Comparison of ENCODE assay signal across 24 cellular contexts in the genomic region with DNA sequence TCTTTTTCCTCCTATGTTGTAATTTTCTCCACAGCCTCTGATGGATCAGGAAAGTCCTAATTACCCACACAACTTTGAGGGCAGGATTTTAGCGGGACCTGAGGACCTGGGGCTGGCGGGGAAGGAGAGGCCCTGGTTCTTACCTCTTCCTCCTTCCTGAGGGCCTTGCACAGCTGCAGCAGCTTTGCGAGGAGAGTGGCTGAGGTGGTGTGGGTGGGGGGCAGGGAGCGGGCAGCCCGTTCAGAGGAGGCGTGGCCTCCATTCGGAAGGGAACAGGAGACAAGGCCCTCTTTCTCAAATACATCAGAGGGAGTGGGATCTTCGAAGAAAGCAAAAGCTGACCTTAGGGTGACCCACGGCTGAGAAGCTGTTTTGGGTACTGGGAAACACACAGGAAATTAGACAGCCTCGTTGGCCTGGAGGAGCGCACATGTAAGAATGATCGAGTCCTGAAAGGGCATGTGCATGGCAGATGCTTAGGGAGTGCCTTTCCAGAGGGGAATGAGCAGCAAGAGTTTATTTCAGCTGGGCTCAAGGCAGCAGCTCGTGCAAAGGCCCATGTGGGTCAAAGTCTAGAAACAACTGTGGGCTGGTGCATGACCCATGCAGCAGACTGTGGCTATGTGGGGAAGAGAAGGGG.
A peak's percentile ranks its signal among the peaks of the same experiment; 100 is the strongest.
DNase-seq lines count a peak whose midpoint lies in the region; ATAC-seq and TF ChIP-seq lines count a peak whose summit lies in the region.
"Had no signal": no experiment of that assay in that cellular context is flagged by ENCODE, and none has a peak within 500 bp of the region (broad histone marks: within the 10 kb centered on the region; RNA-seq: fewer than 3 reads in every experiment).

No MANE protein-coding gene starts in this region.

- H3K4me1 Mint-ChIP-seq in activated naive CD8-positive, alpha-beta T cell treated with anti-CD3 and anti-CD28 coated beads, Interleukin-2, amount 50 U/mL, for 24 hours, result peaks cover 56% of the 10 kb centered on the region
- H3K4me1 Mint-ChIP-seq: naive B cell had no signal

- no peaks in the 10 kb centered on the region for H3K9me3 Mint-ChIP-seq in activated naive CD8-positive, alpha-beta T cell treated with anti-CD3 and anti-CD28 coated beads, Interleukin-2, amount 50 U/mL, for 24 hours
- H3K9me3 Mint-ChIP-seq: activated naive CD4-positive, alpha-beta T cell treated with anti-CD3 and anti-CD28 coated beads, Interleukin-2, amount 50 U/mL, for 72 hours; H9; naive B cell had no signal

- peaks cover 2% of the 10 kb centered on the region for H3K27me3 Mint-ChIP-seq in activated naive CD8-positive, alpha-beta T cell treated with anti-CD3 and anti-CD28 coated beads, Interleukin-2, amount 50 U/mL, for 24 hours

- H3K27ac Mint-ChIP-seq in activated naive CD8-positive, alpha-beta T cell treated with anti-CD3 and anti-CD28 coated beads, Interleukin-2, amount 50 U/mL, for 24 hours, result peak overlapping the region; percentile 79
- H3K27ac Mint-ChIP-seq: H9 had no signal

- H3K4me3 Mint-ChIP-seq in activated naive CD8-positive, alpha-beta T cell treated with anti-CD3 and anti-CD28 coated beads, Interleukin-2, amount 50 U/mL, for 24 hours, result no peak overlapping the region
- H3K4me3 Mint-ChIP-seq: H9, naive B cell had no signal

- no peak overlapping the region for H3K4me3 ChIP-seq in AG10803 (ENCODE audit: low read length)
- no peak overlapping the region for H3K4me3 ChIP-seq in HFF-Myc (replicated peaks; ENCODE audit: low read depth, low read length)
- H3K4me3 ChIP-seq: cardiac muscle cell, colonic mucosa, psoas muscle, transverse colon had no signal

- peak; percentile 44 for DNase-seq in AG10803 (ENCODE audit: low read depth)
- DNase-seq in HFF-Myc (ENCODE audit: extremely low read depth, low read depth), result peak; percentile 91
- DNase-seq in activated naive CD8-positive, alpha-beta T cell treated with anti-CD3 and anti-CD28 coated beads, Interleukin-2, amount 50 U/mL, for 24 hours, result no peak
- peak; percentile 27 for DNase-seq in left lobe of liver (ENCODE audit: low spot score)
- DNase-seq in DMS79 treated with DMSO at 0.1 percent for 48 hours (lab: John Stamatoyannopoulos, UW), result no peak
- no peak for DNase-seq in NCI-H446 (lab: John Stamatoyannopoulos, UW)
- no peak for DNase-seq in NK-92 (lab: John Stamatoyannopoulos, UW; ENCODE audit: unreplicated experiment)
- DNase-seq: ACHN; activated effector memory CD4-positive, alpha-beta T cell treated with Interleukin-2 at 50 U/mL for 16 hours; aorta; colonic mucosa; effector memory CD4-positive, alpha-beta T cell; H9; KBM-7; midbrain; naive B cell; NCI-H2029; NCI-H526; occipital lobe; psoas muscle; transverse colon had no signal

- ATAC-seq in activated naive CD8-positive, alpha-beta T cell treated with anti-CD3 and anti-CD28 coated beads, Interleukin-2, amount 50 U/mL, for 24 hours, result no peak
- ATAC-seq in left lobe of liver (no peak), GM18858 (IDR thresholded peaks at IDR 0.05; ENCODE audit: unreplicated experiment) (no peak)
- ATAC-seq: psoas muscle had no signal

- no peaks in the 10 kb centered on the region for H3K36me3 Mint-ChIP-seq in activated naive CD8-positive, alpha-beta T cell treated with anti-CD3 and anti-CD28 coated beads, Interleukin-2, amount 50 U/mL, for 24 hours (ENCODE audit: low read depth)
- H3K36me3 Mint-ChIP-seq: naive B cell had no signal

- TF ChIP-seq CTCF in AG10803 (conservative IDR thresholded peaks at IDR 0.05; ENCODE audit: low read length) (no peak), HFF-Myc (IDR thresholded peaks at IDR 0.05; ENCODE audit: low read depth, low read length, missing control alignments) (no peak)

Comparison
In these comparisons a context has a peak if more than half of its experiments do, and no peak if none do; other contexts are left out.
1. DNase-seq: peak in AG10803 (single experiment), HFF-Myc (single experiment) and left lobe of liver (single experiment); none in activated naive CD8-positive, alpha-beta T cell treated with anti-CD3 and anti-CD28 coated beads, Interleukin-2, amount 50 U/mL, for 24 hours (single experiment), DMS79 treated with DMSO at 0.1 percent for 48 hours (single experiment), NCI-H446 (0 of 2) and NK-92 (single experiment).